18 cellular contexts compared by ENCODE assay signal in the genomic region with DNA sequence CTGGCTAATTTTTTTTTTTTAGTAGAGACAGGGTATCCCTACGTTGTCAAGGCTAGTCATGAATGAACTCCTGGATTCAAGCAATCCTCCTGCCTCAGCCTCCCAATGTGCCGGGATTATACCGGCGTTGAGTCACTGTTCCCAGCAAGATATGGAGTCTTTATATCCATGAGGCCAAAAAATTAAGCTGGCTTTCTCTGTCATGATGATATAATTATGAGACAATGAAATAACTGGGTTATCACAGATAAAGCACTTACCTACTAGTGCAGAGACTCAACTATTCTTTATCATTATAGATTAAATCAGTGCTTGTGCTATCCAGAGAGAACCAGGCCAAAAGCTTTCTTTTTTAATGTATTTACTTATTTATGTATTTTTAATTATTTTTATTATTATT. TPM values are rescaled to one million over a fixed set of nuclear protein-coding genes. Genes with fewer than 3 reads are reported as not detected.
DNase-seq lines count a peak whose midpoint lies in the region; FAIRE-seq and TF ChIP-seq lines count a peak whose summit lies in the region.
"Had no signal": no experiment of that assay in that cellular context is flagged by ENCODE, and none has a peak within 500 bp of the region (broad histone marks: within the 10 kb centered on the region; RNA-seq: fewer than 3 reads in every experiment).

No MANE protein-coding gene starts in this region.

- H3K4me3 ChIP-seq in Loucy (ENCODE audit: low read length, poor library complexity, severe bottlenecking) (peak overlapping the region; percentile 72), small intestine (ENCODE audit: low read depth in 1 of 2, low read length in 2 of 2) (no peak overlapping the region)
- H3K4me3 ChIP-seq: body of pancreas, dorsolateral prefrontal cortex, skin epidermis had no signal

- peak overlapping the region; percentile 89 for H3K9ac ChIP-seq in Loucy (ENCODE audit: low read depth, low read length, poor library complexity, severe bottlenecking)

- no peak overlapping the region for H2AFZ ChIP-seq in Loucy (ENCODE audit: low read length)

- peak overlapping the region; percentile 85 for H3K4me3 Mint-ChIP-seq in T-helper 2 cell treated with Interferon-gamma antibody and Interleukin-4, amounts not matched to agents 5 μg/mL and 100 μg/mL, for 36 hours
- peak overlapping the region; percentile 84 for H3K4me3 Mint-ChIP-seq in activated naive CD8-positive, alpha-beta T cell treated with anti-CD3 and anti-CD28 coated beads for 36 hours

- peaks cover 71% of the 10 kb centered on the region for H3K4me1 Mint-ChIP-seq in T-helper 2 cell treated with Interferon-gamma antibody and Interleukin-4, amounts not matched to agents 5 μg/mL and 100 μg/mL, for 36 hours (ENCODE audit: low read depth)
- H3K4me1 Mint-ChIP-seq in activated naive CD8-positive, alpha-beta T cell treated with anti-CD3 and anti-CD28 coated beads for 36 hours = peaks cover 71% of the 10 kb centered on the region

- no peaks in the 10 kb centered on the region for H3K9me3 Mint-ChIP-seq in T-helper 2 cell treated with Interferon-gamma antibody and Interleukin-4, amounts not matched to agents 5 μg/mL and 100 μg/mL, for 36 hours
- H3K9me3 Mint-ChIP-seq in activated naive CD8-positive, alpha-beta T cell treated with anti-CD3 and anti-CD28 coated beads for 36 hours = no peaks in the 10 kb centered on the region

- H4K20me1 ChIP-seq in Loucy (ENCODE audit: insufficient read depth, low read length, poor library complexity, severe bottlenecking) = no peaks in the 10 kb centered on the region

- TF ChIP-seq CTCF in Loucy (conservative IDR thresholded peaks at IDR 0.05; ENCODE audit: low read length) = no peak

- no peaks in the 10 kb centered on the region for H3K27me3 Mint-ChIP-seq in T-helper 2 cell treated with Interferon-gamma antibody and Interleukin-4, amounts not matched to agents 5 μg/mL and 100 μg/mL, for 36 hours (ENCODE audit: low read depth)
- no peaks in the 10 kb centered on the region for H3K27me3 Mint-ChIP-seq in activated naive CD8-positive, alpha-beta T cell treated with anti-CD3 and anti-CD28 coated beads for 36 hours

- no peak for DNase-seq in T-helper 2 cell treated with Interferon-gamma antibody and Interleukin-4, amounts not matched to agents 5 μg/mL and 100 μg/mL, for 36 hours (ENCODE audit: low spot score)
- no peak for DNase-seq in T-helper 2 cell
- DNase-seq in activated naive CD8-positive, alpha-beta T cell treated with anti-CD3 and anti-CD28 coated beads for 36 hours = no peak
- no peak for DNase-seq in small intestine
- no peak for DNase-seq in stimulated activated CD4-positive, alpha-beta T cell treated with anti-CD3 and anti-CD28 coated beads, Interleukin-2, amount 100 ng/mL, for 24 hours
- no peak for DNase-seq in NCI-H526 treated with DMSO at 0.1 percent for 48 hours (lab: John Stamatoyannopoulos, UW)
- no peak for DNase-seq in ACHN
- DNase-seq: body of pancreas, Caco-2, dorsolateral prefrontal cortex, hypothalamus, left colon, NCI-H187 treated with DMSO at 0.1 percent for 48 hours, NCI-H524, PC-3 had no signal

- H3K36me3 Mint-ChIP-seq in T-helper 2 cell treated with Interferon-gamma antibody and Interleukin-4, amounts not matched to agents 5 μg/mL and 100 μg/mL, for 36 hours (ENCODE audit: low read depth) = peaks cover 37% of the 10 kb centered on the region
- peaks cover 59% of the 10 kb centered on the region for H3K36me3 Mint-ChIP-seq in activated naive CD8-positive, alpha-beta T cell treated with anti-CD3 and anti-CD28 coated beads for 36 hours

- H3K4me2 ChIP-seq in Loucy (ENCODE audit: low read depth, low read length, poor library complexity, severe bottlenecking) = peak overlapping the region; percentile 94

- H3K4me1 ChIP-seq in Loucy (ENCODE audit: insufficient read depth, low read length, poor library complexity, severe bottlenecking) (peaks cover 84% of the 10 kb centered on the region), small intestine (ENCODE audit: control insufficient read depth in 2 of 2, insufficient read depth in 1 of 2, low read depth in 1 of 2, low read length in 1 of 2) (peaks cover 0 to 6% of the 10 kb centered on the region in 2 donors)
- H3K4me1 ChIP-seq: body of pancreas, Caco-2 had no signal

- 87 to 94% (median 94%) methylated on average over 4 of the region's 4 CpGs for whole genome bisulfite sequencing in small intestine, 3 donors

- H3K27me3 ChIP-seq in Loucy (ENCODE audit: insufficient read depth, low read length, poor library complexity, severe bottlenecking) (no peaks in the 10 kb centered on the region), small intestine (ENCODE audit: control insufficient read depth in 2 of 2, insufficient read depth in 2 of 2, low read length in 2 of 2) (no peaks in the 10 kb centered on the region)
- H3K27me3 ChIP-seq: body of pancreas, dorsolateral prefrontal cortex had no signal

- in situ Hi-C loops in ACHN (cut with HindIII; ENCODE audit: low pct_ligation_motif_present, low pct_unique_long_range_greater_than_20kb, low sequenced_read_pairs) = no loop called here

- no peaks in the 10 kb centered on the region for H3K9me2 ChIP-seq in Loucy (replicated peaks; ENCODE audit: low read depth, low read length)

- peak overlapping the region; percentile 25 to 93 for H3K27ac ChIP-seq in small intestine (ENCODE audit: low read depth in 1 of 2, low read length in 1 of 2)
- H3K27ac ChIP-seq: body of pancreas, VCaP had no signal

- H3K79me2 ChIP-seq in Loucy (ENCODE audit: insufficient read depth, low read length) = peaks cover 60% of the 10 kb centered on the region

- H3K36me3 ChIP-seq in Loucy (ENCODE audit: insufficient read depth, low read length) (peaks cover 3% of the 10 kb centered on the region; the same call in 1 of the 2 replicates), small intestine (ENCODE audit: control insufficient read depth in 2 of 2, insufficient read depth in 2 of 2, low read length in 2 of 2) (no peaks in the 10 kb centered on the region)

- H3F3A ChIP-seq in Loucy (ENCODE audit: low read depth) = peaks cover 25% of the 10 kb centered on the region

- peak overlapping the region; percentile 98 for H3K27ac Mint-ChIP-seq in T-helper 2 cell treated with Interferon-gamma antibody and Interleukin-4, amounts not matched to agents 5 μg/mL and 100 μg/mL, for 36 hours
- H3K27ac Mint-ChIP-seq in activated naive CD8-positive, alpha-beta T cell treated with anti-CD3 and anti-CD28 coated beads for 36 hours = peak overlapping the region; percentile 100

- no peak for FAIRE-seq in small intestine (lab: Jason Lieb, UNC)

- no peaks in the 10 kb centered on the region for H3K9me3 ChIP-seq in Loucy (ENCODE audit: insufficient read depth, low read depth, low read length)
- no peaks in the 10 kb centered on the region for H3K9me3 ChIP-seq in small intestine (ENCODE audit: control insufficient read depth, low read depth)
- H3K9me3 ChIP-seq: body of pancreas, Caco-2 had no signal

RNA-seq across cellular contexts. Expression of gene SMG6, which starts 36.2 kb away (rescaled TPM):
- total RNA-seq in activated naive CD8-positive, alpha-beta T cell treated with anti-CD3 and anti-CD28 coated beads for 36 hours = 10 to 100 TPM; 48.7 to 51.8 TPM
- polyA plus RNA-seq in small intestine = 10 to 100 TPM; 15.9 to 16.9 (median 15.9) TPM

RNA-seq across cellular contexts. Expression of gene SRR, which starts 36.4 kb away (rescaled TPM):
- 10 to 100 TPM; 10.9 to 13.1 TPM for total RNA-seq in activated naive CD8-positive, alpha-beta T cell treated with anti-CD3 and anti-CD28 coated beads for 36 hours
- polyA plus RNA-seq in small intestine = 1 to 10 TPM; 2.2 to 8.3 (median 2.2) TPM
